ENCODE assay signal across 9 cellular contexts in genomic region chr7:137999496-138000080, GRCh38. TPM values are rescaled to one million over a fixed set of nuclear protein-coding genes. Genes with fewer than 3 reads are reported as not detected.
DNase-seq lines count a peak whose midpoint lies in the region; ATAC-seq, FAIRE-seq and TF ChIP-seq lines count a peak whose summit lies in the region.
"Had no signal": no experiment of that assay in that cellular context is flagged by ENCODE, and none has a peak within 500 bp of the region (broad histone marks: within the 10 kb centered on the region; RNA-seq: fewer than 3 reads in every experiment).

No MANE protein-coding gene starts in this region.

- FAIRE-seq in endothelial cell of umbilical vein (lab: Jason Lieb, UNC): peak; percentile 26

- CTCF ChIA-PET in Caco-2 (lab: Charles Lee) (interaction anchor here (0.7 kb wide), 1 partner anchor 32 kb away, joined by 3 read pairs; no protein-coding TSS in a partner anchor), OCI-LY7 (lab: Charles Lee; ENCODE audit: unreplicated experiment) (interaction anchor here (0.7 to 1.9 kb wide), 6 partner anchors 9 to 96 kb away, joined by 3 to 8 read pairs (median 4); no protein-coding TSS in a partner anchor), endothelial cell of umbilical vein (lab: Charles Lee) (interaction anchor here (0.7 to 12.1 kb wide), 16 partner anchors 9 to 739 kb away, joined by 3 to 360 read pairs (median 4); no protein-coding TSS in a partner anchor)

- H3K36me3 Mint-ChIP-seq in Caco-2 (ENCODE audit: insufficient read depth, unreplicated experiment): peaks cover 45% of the 10 kb centered on the region

- TF ChIP-seq CTCF in Caco-2 (IDR thresholded peaks at IDR 0.05; ENCODE audit: insufficient read depth in 1 of 2, low read depth in 1 of 2, low read length in 1 of 2, severe bottlenecking in 1 of 2, unreplicated experiment in 1 of 2): no peak
- no peak for TF ChIP-seq CTCF in OCI-LY7 (conservative IDR thresholded peaks at IDR 0.05; ENCODE audit: low read length)
- no peak for TF ChIP-seq CTCF in endothelial cell of umbilical vein (IDR thresholded peaks at IDR 0.05; ENCODE audit: extremely low read depth in 1 of 2, insufficient read depth in 1 of 2, low read depth in 1 of 2, low read length in 2 of 2)
- no peak for TF ChIP-seq CTCF in ovary (IDR thresholded peaks at IDR 0.05)

- no peaks in the 10 kb centered on the region for H3K9me2 ChIP-seq in OCI-LY7 (ENCODE audit: insufficient read depth, low read length)

- no peak for TF ChIP-seq EP300 in ovary (IDR thresholded peaks at IDR 0.05)

- H3K27ac ChIP-seq in OCI-LY7 (ENCODE audit: low read depth, low read length, poor library complexity, severe bottlenecking) (peak overlapping the region; percentile 60), endothelial cell of umbilical vein (ENCODE audit: insufficient read depth, low read depth, low read length) (peak overlapping the region; percentile 81), ovary (peak overlapping the region; percentile 31 to 45)

- POLR2A ChIA-PET in Caco-2 (lab: Charles Lee): interaction anchor here (0.6 kb wide), 1 partner anchor 15 kb away, joined by 5 read pairs; no protein-coding TSS in a partner anchor
- POLR2A ChIA-PET in OCI-LY7 (lab: Charles Lee): interaction anchor here (0.6 to 6.7 kb wide), 12 partner anchors 9 to 98 kb away, joined by 3 to 65 read pairs (median 4); no protein-coding TSS in a partner anchor
- POLR2A ChIA-PET in endothelial cell of umbilical vein (lab: Charles Lee): interaction anchor here (1.0 to 2.8 kb wide), 3 partner anchors 10 to 32 kb away, joined by 3 to 10 read pairs (median 4); no protein-coding TSS in a partner anchor

- H3K27me3 ChIP-seq in Caco-2 (replicated peaks; ENCODE audit: control insufficient read depth, insufficient read depth, low read length): no peaks in the 10 kb centered on the region
- H3K27me3 ChIP-seq in endothelial cell of umbilical vein (ENCODE audit: control insufficient read depth in 2 of 2, insufficient read depth in 2 of 2, low read length in 2 of 2): no peaks in the 10 kb centered on the region
- no peaks in the 10 kb centered on the region for H3K27me3 ChIP-seq in ovary

- DNase-seq in Caco-2 (no peak), OCI-LY7 (ENCODE audit: low spot score) (no peak), endothelial cell of umbilical vein (ENCODE audit: low read depth, low spot score) (peak; percentile 43), ovary (no peak), islet precursor cell (no peak), NCI-H1417 treated with DMSO at 0.1 percent for 48 hours (lab: John Stamatoyannopoulos, UW) (no peak), amygdala (lab: John Stamatoyannopoulos, UW) (no peak)

- peaks cover 70% of the 10 kb centered on the region for H3K79me2 ChIP-seq in OCI-LY7 (ENCODE audit: insufficient read depth, low read depth, low read length)
- H3K79me2 ChIP-seq in endothelial cell of umbilical vein (ENCODE audit: control insufficient read depth, insufficient read depth, low read length): peaks cover 69% of the 10 kb centered on the region

- ATAC-seq in GM19395 (IDR thresholded peaks at IDR 0.05; ENCODE audit: unreplicated experiment): no peak
- ATAC-seq: Panc1 had no signal

- H3K9me1 ChIP-seq in endothelial cell of umbilical vein (replicated peaks; ENCODE audit: control insufficient read depth, extremely low read depth, insufficient read depth, low read length): no peaks in the 10 kb centered on the region

- H3K4me2 ChIP-seq in OCI-LY7 (ENCODE audit: low read length): peak overlapping the region; percentile 86
- peak overlapping the region; percentile 73 for H3K4me2 ChIP-seq in endothelial cell of umbilical vein (ENCODE audit: insufficient read depth, low read length)

- H3K9ac ChIP-seq in endothelial cell of umbilical vein (replicated peaks; ENCODE audit: extremely low read depth, insufficient read depth, low read length): peak overlapping the region; percentile 95

- H3K27me3 Mint-ChIP-seq in Caco-2 (ENCODE audit: insufficient read depth, unreplicated experiment): no peaks in the 10 kb centered on the region

- intact Hi-C loops in Caco-2 (cut with micrococcal nuclease; ENCODE audit: unreplicated experiment) (no loop called here), OCI-LY7 (cut with micrococcal nuclease; ENCODE audit: unreplicated experiment) (loop anchor here (1.0 kb wide), 1 partner anchor 11 kb away; no protein-coding TSS in a partner anchor), endothelial cell of umbilical vein (cut with micrococcal nuclease) (loop anchor here (10.0 kb wide), 1 partner anchor 1045 kb away; no protein-coding TSS in a partner anchor), ovary (cut with DNase I) (loop anchor here in 3 of 4 donors (10.0 kb wide), 3 partner anchors 55 to 735 kb away; no protein-coding TSS in a partner anchor)

- peak overlapping the region; percentile 93 for H3K4me3 Mint-ChIP-seq in Caco-2 (ENCODE audit: unreplicated experiment)

- peaks cover 23% of the 10 kb centered on the region for H3K4me1 Mint-ChIP-seq in Caco-2 (ENCODE audit: low read depth, unreplicated experiment)

- H4K20me1 ChIP-seq in OCI-LY7 (ENCODE audit: insufficient read depth, low read length): no peaks in the 10 kb centered on the region
- no peaks in the 10 kb centered on the region for H4K20me1 ChIP-seq in endothelial cell of umbilical vein (replicated peaks; ENCODE audit: control insufficient read depth, extremely low read depth, insufficient read depth, low read length)

- 3 to 9% (median 5%) methylated on average over 4 of the region's 4 CpGs for WGBS in ovary, 3 donors

- peaks cover 3% of the 10 kb centered on the region; the same call in 1 of the 2 replicates for H3K36me3 ChIP-seq in Caco-2 (ENCODE audit: control insufficient read depth, insufficient read depth, low read length)
- H3K36me3 ChIP-seq in OCI-LY7 (ENCODE audit: insufficient read depth, low read length): peaks cover 27% of the 10 kb centered on the region
- no peaks in the 10 kb centered on the region for H3K36me3 ChIP-seq in endothelial cell of umbilical vein (ENCODE audit: control insufficient read depth in 2 of 2, extremely low read depth in 1 of 2, insufficient read depth in 2 of 2, low read length in 2 of 2)
- H3K36me3 ChIP-seq in ovary: no peaks in the 10 kb centered on the region

- no peaks in the 10 kb centered on the region for H3K9me3 Mint-ChIP-seq in Caco-2 (ENCODE audit: unreplicated experiment)

- dilution Hi-C loops in endothelial cell of umbilical vein (cut with MboI; ENCODE audit: extremely low pct_ligation_motif_present, low sequenced_read_pairs): no loop called here

- peak overlapping the region; percentile 91 for H3K27ac Mint-ChIP-seq in Caco-2 (ENCODE audit: unreplicated experiment)

- H2AFZ ChIP-seq in OCI-LY7 (ENCODE audit: low read length) (no peak overlapping the region), endothelial cell of umbilical vein (ENCODE audit: low read depth, low read length) (no peak overlapping the region)

- peaks cover 31% of the 10 kb centered on the region for H3K4me1 ChIP-seq in Caco-2
- peaks cover 42% of the 10 kb centered on the region for H3K4me1 ChIP-seq in OCI-LY7 (ENCODE audit: insufficient read depth, low read length, poor library complexity, severe bottlenecking)
- peaks cover 51% of the 10 kb centered on the region for H3K4me1 ChIP-seq in endothelial cell of umbilical vein (ENCODE audit: control insufficient read depth, extremely low read depth, insufficient read depth, low read length)
- H3K4me1 ChIP-seq in ovary (ENCODE audit: insufficient read depth): peaks cover 10% of the 10 kb centered on the region

- TF ChIP-seq POLR2A in endothelial cell of umbilical vein (IDR thresholded peaks at IDR 0.05; ENCODE audit: low read depth, low read length): no peak
- no peak for TF ChIP-seq POLR2A in ovary (IDR thresholded peaks at IDR 0.05)

- H3K4me3 ChIP-seq in Caco-2 (ENCODE audit: low read depth, low read length) (peak overlapping the region; percentile 100), OCI-LY7 (ENCODE audit: low read depth, low read length, poor library complexity, severe bottlenecking) (peak overlapping the region; percentile 80), endothelial cell of umbilical vein (replicated peaks in 1 of 3; ENCODE audit: insufficient read depth in 1 of 3, low read depth in 1 of 3, low read length in 3 of 3) (peak overlapping the region; percentile 58 to 96 (median 88)), ovary (peak overlapping the region; percentile 80)

- BruUV-seq in Caco-2 (replicated peaks; lab: Mats Ljungman, UMichigan) (no TSS peak), OCI-LY7 (replicated peaks; lab: Mats Ljungman, UMichigan) (no TSS peak), endothelial cell of umbilical vein (replicated peaks; lab: Mats Ljungman, UMichigan) (no TSS peak)

- H3K9me3 ChIP-seq in Caco-2: no peaks in the 10 kb centered on the region
- no peaks in the 10 kb centered on the region for H3K9me3 ChIP-seq in OCI-LY7 (ENCODE audit: low read length)
- no peaks in the 10 kb centered on the region for H3K9me3 ChIP-seq in endothelial cell of umbilical vein (replicated peaks; ENCODE audit: control insufficient read depth, insufficient read depth, low read length)
- no peaks in the 10 kb centered on the region for H3K9me3 ChIP-seq in ovary

TF ChIP-seq in endothelial cell of umbilical vein, 7 proteins besides CTCF, POLR2A, EP300 and RAD21:
- TF ChIP-seq MYC (IDR thresholded peaks at IDR 0.05; ENCODE audit: low read depth, low read length): no peak
- no peak for TF ChIP-seq GATA2 (IDR thresholded peaks at IDR 0.05; ENCODE audit: insufficient read depth, insufficient read length, low read depth, low read length)
- TF ChIP-seq, protein P1, sequence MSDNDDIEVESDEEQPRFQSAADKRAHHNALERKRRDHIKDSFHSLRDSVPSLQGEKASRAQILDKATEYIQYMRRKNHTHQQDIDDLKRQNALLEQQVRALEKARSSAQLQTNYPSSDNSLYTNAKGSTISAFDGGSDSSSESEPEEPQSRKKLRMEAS (IDR thresholded peaks at IDR 0.05; ENCODE audit: insufficient read depth, insufficient read length): no peak
- TF ChIP-seq POLR2AphosphoS5 (IDR thresholded peaks at IDR 0.05; ENCODE audit: insufficient read depth, low read depth, low read length): no peak

RNA-seq across cellular contexts. Expression of gene CREB3L2, which starts 2.3 kb away (rescaled TPM):
- 106 and 123 TPM in 2 replicates for total RNA-seq in Caco-2 (2022)
- 22.7 and 35.4 TPM in 2 replicates for total RNA-seq in OCI-LY7 (2014; rRNA removed; shearing (Covaris generic))
- total RNA-seq in OCI-LY7 (2022): 79.0 and 95.7 TPM in 2 replicates
- 89.5 and 93.4 TPM in 2 replicates for total RNA-seq in endothelial cell of umbilical vein
- polyA plus RNA-seq in endothelial cell of umbilical vein: 29.6 and 32.1 TPM in 2 replicates
- polyA plus RNA-seq in endothelial cell of umbilical vein (2011; cell fraction: cytosol; rRNA removed): 33.1 and 33.4 TPM in 2 replicates
- 36.1 and 37.2 TPM in 2 replicates for polyA plus RNA-seq in endothelial cell of umbilical vein (2011; cell fraction: nucleus; rRNA removed)
- 26.6 and 30.7 TPM in 2 replicates for polyA plus RNA-seq in endothelial cell of umbilical vein (2012)
- 79.8 and 96.8 TPM in 2 replicates for polyA minus RNA-seq in endothelial cell of umbilical vein
- polyA minus RNA-seq in endothelial cell of umbilical vein (2011; cell fraction: cytosol; rRNA and poly(A)+ RNA removed): 14.5 TPM
- polyA minus RNA-seq in endothelial cell of umbilical vein (2011; cell fraction: nucleus; rRNA and poly(A)+ RNA removed): 110 and 141 TPM in 2 replicates
- 100 to 1,000 TPM in 1 of 7 donors, 10 to 100 TPM in 6; 24.7 to 110 (median 89.6) TPM for total RNA-seq in ovary
- 10 to 100 TPM; 21.2 to 47.5 TPM for polyA plus RNA-seq in ovary
